20 cellular contexts compared by ENCODE assay signal in the genomic region with DNA sequence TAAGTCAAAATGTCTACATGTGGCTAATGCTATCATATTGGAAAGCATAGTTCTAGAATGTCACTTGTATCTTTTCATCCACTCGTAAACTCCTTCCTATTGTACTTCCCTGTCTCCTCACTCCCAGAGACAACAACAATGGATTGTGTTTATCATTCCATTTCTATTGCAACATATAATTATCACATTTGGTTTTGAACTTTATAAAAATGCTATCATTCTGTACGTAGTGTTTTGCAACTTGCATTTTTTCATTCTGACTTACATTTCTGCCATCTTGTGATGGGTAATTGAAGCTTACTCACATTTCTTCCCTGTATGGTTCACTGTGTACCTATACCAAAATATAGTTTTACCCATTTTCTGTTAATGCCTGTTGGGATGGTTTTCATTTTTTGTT. TPM values are rescaled to one million over a fixed set of nuclear protein-coding genes. Genes with fewer than 3 reads are reported as not detected.
DNase-seq lines count a peak whose midpoint lies in the region; ATAC-seq and TF ChIP-seq lines count a peak whose summit lies in the region.
"Had no signal": no experiment of that assay in that cellular context is flagged by ENCODE, and none has a peak within 500 bp of the region (broad histone marks: within the 10 kb centered on the region; RNA-seq: fewer than 3 reads in every experiment).

No MANE protein-coding gene starts in this region.

- H3K4me3 ChIP-seq in PC-9 (no peak overlapping the region), epithelial cell of esophagus (ENCODE audit: low read length) (no peak overlapping the region)

- H3K36me3 Mint-ChIP-seq in activated CD8-positive, alpha-beta T cell treated with anti-CD3 and anti-CD28 coated beads for 36 hours (ENCODE audit: low read depth), result no peaks in the 10 kb centered on the region
- H3K36me3 Mint-ChIP-seq: CD8-positive, alpha-beta memory T cell had no signal

- H3K79me2 ChIP-seq in PC-9 (ENCODE audit: low read depth), result no peaks in the 10 kb centered on the region

- no peaks in the 10 kb centered on the region for H3K27me3 ChIP-seq in PC-9 (ENCODE audit: insufficient read depth, low read depth)

- CTCF ChIA-PET in PC-9 (lab: Charles Lee), result interaction anchor here (0.6 kb wide), 1 partner anchor 38 kb away, joined by 14 read pairs; no protein-coding TSS in a partner anchor
- CTCF ChIA-PET in activated CD8-positive, alpha-beta T cell treated with anti-CD3 and anti-CD28 coated beads for 36 hours (lab: Charles Lee), result interaction anchor here (1.5 kb wide), 1 partner anchor 18 kb away, joined by 6 read pairs; no protein-coding TSS in a partner anchor

- no peak overlapping the region for H3K4me3 Mint-ChIP-seq in activated CD8-positive, alpha-beta T cell treated with anti-CD3 and anti-CD28 coated beads for 36 hours
- H3K4me3 Mint-ChIP-seq: CD8-positive, alpha-beta memory T cell had no signal

- peaks cover 3% of the 10 kb centered on the region for H3K27me3 Mint-ChIP-seq in activated CD8-positive, alpha-beta T cell treated with anti-CD3 and anti-CD28 coated beads for 36 hours

- DNase-seq in GM04503 (ENCODE audit: low read depth) (peak; percentile 64), PC-9 (peak in 1 of 2 experiments; percentile 88), epithelial cell of esophagus (ENCODE audit: low read depth) (peak; percentile 34), iris pigment epithelial cell (ENCODE audit: low read depth) (peak; percentile 61), Right ventricle myocardium superior (no peak), COR-L47 (lab: John Stamatoyannopoulos, UW) (no peak)
- no peak for DNase-seq in activated CD8-positive, alpha-beta T cell treated with anti-CD3 and anti-CD28 coated beads for 36 hours
- DNase-seq: 8988T; AML-193; C1 segment of cervical spinal cord; CD8-positive, alpha-beta memory T cell; GDM1; KBM-7; MM.1S; NCI-H1092; NCI-H1436 treated with DMSO at 0.1 percent for 48 hours; NCI-H1930; NCI-H510A had no signal

- intact Hi-C loops in PC-9 (cut with micrococcal nuclease; ENCODE audit: unreplicated experiment), result no loop called here
- intact Hi-C loops in activated CD8-positive, alpha-beta T cell treated with anti-CD3 and anti-CD28 coated beads for 36 hours (cut with micrococcal nuclease), result no loop called here
- intact Hi-C loops in Right ventricle myocardium superior (cut with DNase I), result no loop called here

- no peak for ATAC-seq in activated CD8-positive, alpha-beta T cell treated with anti-CD3 and anti-CD28 coated beads for 36 hours
- no peak for ATAC-seq in Right ventricle myocardium superior (ENCODE audit: poor library complexity)

- H3K36me3 ChIP-seq in PC-9 (ENCODE audit: low read depth), result no peaks in the 10 kb centered on the region

- H3K9me3 Mint-ChIP-seq in activated CD8-positive, alpha-beta T cell treated with anti-CD3 and anti-CD28 coated beads for 36 hours, result no peaks in the 10 kb centered on the region
- H3K9me3 Mint-ChIP-seq: CD8-positive, alpha-beta memory T cell had no signal

- H3K4me2 ChIP-seq in PC-9, result peak overlapping the region; percentile 31

- 0 out of 2 replicates have a peak, but pooled peaks cover 5% of the 10 kb centered on the region for H3K9me3 ChIP-seq in PC-9 (ENCODE audit: insufficient read depth, low read depth)

- H3F3A ChIP-seq in PC-9 (ENCODE audit: insufficient read depth, low read depth), result peaks cover 26% of the 10 kb centered on the region

- H3K27ac Mint-ChIP-seq in activated CD8-positive, alpha-beta T cell treated with anti-CD3 and anti-CD28 coated beads for 36 hours, result no peak overlapping the region
- H3K27ac Mint-ChIP-seq: CD8-positive, alpha-beta memory T cell had no signal

- no peak for TF ChIP-seq CTCF in PC-9 (conservative IDR thresholded peaks at IDR 0.05)
- TF ChIP-seq CTCF in epithelial cell of esophagus (IDR thresholded peaks at IDR 0.05; ENCODE audit: insufficient read depth, low read depth, low read length, missing control alignments), result no peak
- no peak for TF ChIP-seq CTCF in activated CD8-positive, alpha-beta T cell treated with anti-CD3 and anti-CD28 coated beads for 36 hours (IDR thresholded peaks at IDR 0.05)

- POLR2A ChIA-PET in PC-9 (lab: Charles Lee; ENCODE audit: unreplicated experiment), result interaction anchor here (0.6 to 0.7 kb wide), 2 partner anchors 30 to 47 kb away, joined by 3 to 4 read pairs; partner anchors contain the start of gene OSCP1
- POLR2A ChIA-PET in activated CD8-positive, alpha-beta T cell treated with anti-CD3 and anti-CD28 coated beads for 36 hours (lab: Charles Lee), result no interaction called here

- peak overlapping the region; percentile 55; the same call in 1 of the 2 replicates for H2AFZ ChIP-seq in PC-9

- peak overlapping the region; percentile 62 for H3K27ac ChIP-seq in PC-9
- H3K27ac ChIP-seq: RWPE1 had no signal

- peaks cover 16% of the 10 kb centered on the region for H3K4me1 ChIP-seq in PC-9 (replicated peaks; ENCODE audit: insufficient read depth)

- H3K9me2 ChIP-seq in PC-9 (ENCODE audit: insufficient read depth), result no peaks in the 10 kb centered on the region

- no peaks in the 10 kb centered on the region for H3K4me1 Mint-ChIP-seq in activated CD8-positive, alpha-beta T cell treated with anti-CD3 and anti-CD28 coated beads for 36 hours (ENCODE audit: low read depth)
- H3K4me1 Mint-ChIP-seq: CD8-positive, alpha-beta memory T cell had no signal

- no peaks in the 10 kb centered on the region for H4K20me1 ChIP-seq in PC-9 (ENCODE audit: insufficient read depth)

- no TSS peak for BruUV-seq in PC-9 (replicated peaks; lab: Mats Ljungman, UMichigan)

RNA-seq across cellular contexts. Expression of gene CSF3R, which starts 14.5 kb away (rescaled TPM):
- total RNA-seq in PC-9 (2021), result not detected in 2 replicates
- total RNA-seq in activated CD8-positive, alpha-beta T cell treated with anti-CD3 and anti-CD28 coated beads for 36 hours, result not detected
- 3.3 TPM for total RNA-seq in Right ventricle myocardium superior
- total RNA-seq: H4 had no signal

RNA-seq across cellular contexts. Expression of gene MRPS15, which starts 33.0 kb away (rescaled TPM):
- 138 and 200 TPM in 2 replicates for total RNA-seq in PC-9 (2021)
- total RNA-seq in activated CD8-positive, alpha-beta T cell treated with anti-CD3 and anti-CD28 coated beads for 36 hours, result 100 to 1,000 TPM; 120 to 129 TPM
- total RNA-seq in Right ventricle myocardium superior, result 110 TPM

RNA-seq across cellular contexts. Expression of gene OSCP1, which starts 47.0 kb away (rescaled TPM):
- 21.6 and 25.7 TPM in 2 replicates for total RNA-seq in PC-9 (2021)
- 1 to 10 TPM; 1.2 to 1.5 TPM for total RNA-seq in activated CD8-positive, alpha-beta T cell treated with anti-CD3 and anti-CD28 coated beads for 36 hours
- 7.4 TPM for total RNA-seq in Right ventricle myocardium superior

Comparison
In these comparisons a context has a peak if more than half of its experiments do, and no peak if none do; other contexts are left out.
1. DNase-seq: peak in GM04503 (single experiment), epithelial cell of esophagus (single experiment) and iris pigment epithelial cell (single experiment); none in activated CD8-positive, alpha-beta T cell treated with anti-CD3 and anti-CD28 coated beads for 36 hours (single experiment), Right ventricle myocardium superior (single experiment) and COR-L47 (single experiment).